In the genomic region with DNA sequence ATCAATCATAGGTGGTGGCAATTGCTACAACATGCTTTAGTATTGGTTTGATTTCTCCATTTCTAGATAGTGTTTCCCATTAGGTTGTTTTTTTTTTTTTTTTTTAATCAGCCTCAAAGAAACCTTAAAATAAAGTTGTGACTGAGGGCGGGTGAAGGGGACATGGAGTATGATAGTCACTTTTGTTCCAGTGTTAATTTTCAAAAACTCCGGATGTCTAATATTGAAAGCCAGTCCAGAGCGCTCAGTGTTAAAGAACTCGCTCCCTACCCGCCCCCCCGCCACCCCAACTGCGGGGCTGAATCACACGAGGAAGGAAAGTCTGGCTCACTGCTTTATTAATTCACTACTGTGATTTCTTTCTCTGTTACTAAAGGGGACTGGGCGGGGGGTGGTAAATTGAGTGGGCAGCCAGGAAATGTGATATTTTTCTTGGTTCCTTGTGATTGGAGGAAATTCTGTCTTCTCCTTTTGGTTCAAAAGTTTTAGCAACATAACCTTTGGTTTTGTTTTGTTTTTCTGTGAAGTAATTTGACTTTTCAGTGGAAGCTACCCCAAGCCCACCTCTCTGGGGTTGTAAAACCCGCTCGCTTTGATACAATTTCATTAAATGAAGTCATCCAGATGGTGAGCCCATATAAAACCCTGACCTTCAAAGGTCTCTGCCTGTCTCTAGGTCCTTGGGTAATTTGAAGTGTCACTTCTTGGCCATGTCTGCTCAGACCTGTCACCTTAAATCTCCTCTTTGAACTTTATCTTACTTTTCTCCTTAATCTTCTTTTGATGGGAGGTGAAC, we compare ENCODE assay signal across 8 cellular contexts. TPM values are rescaled to one million over a fixed set of nuclear protein-coding genes. Genes with fewer than 3 reads are reported as not detected.
DNase-seq lines count a peak whose midpoint lies in the region; ATAC-seq and TF ChIP-seq lines count a peak whose summit lies in the region.

No MANE protein-coding gene starts in this region.

- no peaks in the 10 kb centered on the region for H3K9me3 Mint-ChIP-seq in progenitor cell of endocrine pancreas (ENCODE audit: low read depth)

- H3K27me3 ChIP-seq in esophagus squamous epithelium = no peaks in the 10 kb centered on the region

- TF ChIP-seq CTCF in progenitor cell of endocrine pancreas (IDR thresholded peaks at IDR 0.05; ENCODE audit: unreplicated experiment) (no peak), esophagus squamous epithelium (IDR thresholded peaks at IDR 0.05) (no peak)

- no peaks in the 10 kb centered on the region for H3K36me3 ChIP-seq in esophagus squamous epithelium

- H3K27me3 Mint-ChIP-seq in progenitor cell of endocrine pancreas = peaks cover 11% of the 10 kb centered on the region

- H3K4me3 Mint-ChIP-seq in progenitor cell of endocrine pancreas (ENCODE audit: low read depth) = no peak overlapping the region

- H3K9me3 ChIP-seq in esophagus squamous epithelium = no peaks in the 10 kb centered on the region

- H3K4me3 ChIP-seq in esophagus squamous epithelium = peak overlapping the region in 2 of 4 donors; percentile 1 to 33

- H3K27ac ChIP-seq in epithelial cell of prostate (peak overlapping the region; percentile 19), esophagus squamous epithelium (no peak overlapping the region)

- H3K27ac Mint-ChIP-seq in progenitor cell of endocrine pancreas = no peak overlapping the region

- DNase-seq in epithelial cell of prostate (ENCODE audit: low read depth, low spot score) (no peak), NCI-H1436 (lab: John Stamatoyannopoulos, UW) (no peak), progenitor cell of endocrine pancreas (ENCODE audit: low spot score, unreplicated experiment) (no peak), esophagus squamous epithelium (lab: John Stamatoyannopoulos, UW) (no peak)
- DNase-seq in stimulated activated CD8-positive, alpha-beta memory T cell treated with anti-CD3 and anti-CD28 coated beads, Interleukin-2, amount 100 ng/mL, for 48 hours (ENCODE audit: low read depth in 2 of 2) = peak; percentile 67 to 82

- H3K4me1 ChIP-seq in esophagus squamous epithelium = no peaks in the 10 kb centered on the region

- ATAC-seq in GM18505 (IDR thresholded peaks at IDR 0.05; ENCODE audit: unreplicated experiment) (peak; percentile 33), HG02870 (IDR thresholded peaks at IDR 0.05; ENCODE audit: unreplicated experiment) (peak; percentile 44)
- ATAC-seq in activated CD4-positive, CD25-positive, alpha-beta regulatory T cell treated with anti-CD3 and anti-CD28 coated beads, Interleukin-2, amount 50 U/mL, for 24 hours = peak; percentile 77 to 78

- intact Hi-C loops in esophagus squamous epithelium (cut with DNase I) = no loop called here

- WGBS in esophagus squamous epithelium, 2 donors = 62 to 67% methylated on average over 11 of the region's 11 CpGs

- TF ChIP-seq POLR2A in GM18505 (IDR thresholded peaks at IDR 0.05; ENCODE audit: borderline replicate concordance, extremely low read depth, insufficient read depth, insufficient read length) (peak; percentile 55), esophagus squamous epithelium (IDR thresholded peaks at IDR 0.05) (no peak)

- no peaks in the 10 kb centered on the region for H3K36me3 Mint-ChIP-seq in progenitor cell of endocrine pancreas (ENCODE audit: insufficient read depth)

- peaks cover 13% of the 10 kb centered on the region for H3K4me1 Mint-ChIP-seq in progenitor cell of endocrine pancreas (ENCODE audit: low read depth)

RNA-seq across cellular contexts. Expression of gene TNFAIP3, which starts 38.0 kb away (rescaled TPM):
- total RNA-seq in progenitor cell of endocrine pancreas (3.6 and 5.1 TPM in 2 replicates), esophagus squamous epithelium (10 to 100 TPM in 1 of 4 donors, 1 to 10 TPM in 3; 4.2 to 21.7 (median 7.7) TPM)

Comparison
In these comparisons a context has a peak if more than half of its experiments do, and no peak if none do; other contexts are left out.
1. DNase-seq: peak in stimulated activated CD8-positive, alpha-beta memory T cell treated with anti-CD3 and anti-CD28 coated beads, Interleukin-2, amount 100 ng/mL, for 48 hours (2 of 2); none in epithelial cell of prostate (single experiment), NCI-H1436 (single experiment), progenitor cell of endocrine pancreas (single experiment) and esophagus squamous epithelium (single experiment).
2. Peak in every context shown above with its lines, with median percentiles within 50 percentile points of each other: ATAC-seq.